ENCODE assay signal across 16 cellular contexts in genomic region chr5:98455660-98456059, GRCh38.
DNase-seq lines count a peak whose midpoint lies in the region; ATAC-seq and TF ChIP-seq lines count a peak whose summit lies in the region.
"Had no signal": no experiment of that assay in that cellular context is flagged by ENCODE, and none has a peak within 500 bp of the region (broad histone marks: within the 10 kb centered on the region; RNA-seq: fewer than 3 reads in every experiment).

No MANE protein-coding gene starts in this region.

- peak overlapping the region; percentile 93 for H3K27ac ChIP-seq in ACC112 (ENCODE audit: low read depth, low read length)
- H3K27ac ChIP-seq in IMR-90 (ENCODE audit: insufficient read depth, low read length): peak overlapping the region; percentile 38
- no peak overlapping the region for H3K27ac ChIP-seq in spleen
- H3K27ac ChIP-seq: SK-N-MC, stomach had no signal

- H3K23ac ChIP-seq in IMR-90 (ENCODE audit: low read depth, low read length): peak overlapping the region; percentile 21; the same call in 1 of the 2 replicates

- CTCF ChIA-PET in IMR-90 (lab: Yijun Ruan, JAX): interaction anchor here (1.3 to 1.7 kb wide), 2 partner anchors 40 to 315 kb away, joined by 3 to 7 read pairs; no protein-coding TSS in a partner anchor

- H3K4me1 ChIP-seq in ACC112 (ENCODE audit: control insufficient read depth, insufficient read depth, low read length, unreplicated experiment): peaks cover 34% of the 10 kb centered on the region
- peaks cover 8% of the 10 kb centered on the region for H3K4me1 ChIP-seq in IMR-90 (ENCODE audit: control insufficient read depth, insufficient read depth, low read length)
- H3K4me1 ChIP-seq in spleen: no peaks in the 10 kb centered on the region

- H3K9me1 ChIP-seq in IMR-90 (ENCODE audit: insufficient read depth, low read length): 0 out of 2 replicates have a peak, but pooled peaks cover 5% of the 10 kb centered on the region

- peak overlapping the region; percentile 6; the same call in 1 of the 2 replicates for H3K9ac ChIP-seq in IMR-90 (ENCODE audit: low read depth, low read length)

- dilution Hi-C loops in IMR-90 (cut with HindIII; ENCODE audit: low sequenced_read_pairs, unreplicated experiment): no loop called here

- no TSS peak for BruUV-seq in IMR-90 (replicated peaks; lab: Mats Ljungman, UMichigan)

- H3K79me2 ChIP-seq in ACC112 (ENCODE audit: control insufficient read depth, insufficient read depth, low read length, unreplicated experiment): no peaks in the 10 kb centered on the region

- H3K36me3 Mint-ChIP-seq in activated T-cell treated with anti-CD3 and anti-CD28 coated beads, Interleukin-2, amount 50 U/mL, for 24 hours (ENCODE audit: low read depth): no peaks in the 10 kb centered on the region

- TF ChIP-seq RAD21 in IMR-90 (IDR thresholded peaks at IDR 0.05; ENCODE audit: low read length): no peak

- H4K91ac ChIP-seq in IMR-90 (ENCODE audit: insufficient read depth, low read depth, low read length): peak overlapping the region; percentile 75; the same call in 1 of the 2 replicates

- peak overlapping the region; percentile 49 for H3K4ac ChIP-seq in IMR-90 (ENCODE audit: low read depth, low read length)

- peak overlapping the region; percentile 60 for H2BK20ac ChIP-seq in IMR-90 (ENCODE audit: low read depth, low read length)

- H3K27me3 ChIP-seq in ACC112 (ENCODE audit: insufficient read depth, low read length) (no peaks in the 10 kb centered on the region), IMR-90 (ENCODE audit: control insufficient read depth, insufficient read depth, low read length) (no peaks in the 10 kb centered on the region), spleen (replicated peaks in 1 of 7) (peaks cover 0 to 4% (median 0%) of the 10 kb centered on the region in 7 donors)
- H3K27me3 ChIP-seq: stomach had no signal

- peak; percentile 51 for ATAC-seq in IMR-90 (ENCODE audit: low read depth)
- ATAC-seq in GM21717 (IDR thresholded peaks at IDR 0.05; ENCODE audit: unreplicated experiment): no peak
- no peak for ATAC-seq in left cardiac atrium
- ATAC-seq: left colon had no signal

- no peak overlapping the region for H3K4me3 Mint-ChIP-seq in activated T-cell treated with anti-CD3 and anti-CD28 coated beads, Interleukin-2, amount 50 U/mL, for 24 hours

- no peaks in the 10 kb centered on the region for H3K4me1 Mint-ChIP-seq in activated T-cell treated with anti-CD3 and anti-CD28 coated beads, Interleukin-2, amount 50 U/mL, for 24 hours (ENCODE audit: low read depth)

- H3K4me3 ChIP-seq in ACC112 (ENCODE audit: low read depth, low read length): peak overlapping the region; percentile 65
- no peak overlapping the region for H3K4me3 ChIP-seq in IMR-90 (ENCODE audit: insufficient read depth, low read depth, low read length)
- no peak overlapping the region for H3K4me3 ChIP-seq in astrocyte of the spinal cord (ENCODE audit: low read depth, low read length)
- H3K4me3 ChIP-seq in spleen: no peak overlapping the region
- H3K4me3 ChIP-seq: SK-N-MC, stomach had no signal

- no peaks in the 10 kb centered on the region for H3K36me3 ChIP-seq in ACC112 (ENCODE audit: insufficient read depth, low read length)
- H3K36me3 ChIP-seq in IMR-90 (ENCODE audit: control insufficient read depth, insufficient read depth, low read length): no peaks in the 10 kb centered on the region
- no peaks in the 10 kb centered on the region for H3K36me3 ChIP-seq in spleen
- H3K36me3 ChIP-seq: stomach had no signal

- peak; percentile 77 for DNase-seq in IMR-90
- DNase-seq in astrocyte of the spinal cord (ENCODE audit: low read depth, low spot score): peak; percentile 59
- DNase-seq in fibroblast of the conjunctiva (ENCODE audit: low read depth): peak; percentile 83
- no peak for DNase-seq in activated T-cell treated with anti-CD3 and anti-CD28 coated beads, Interleukin-2, amount 50 U/mL, for 24 hours
- DNase-seq in left cardiac atrium: no peak
- DNase-seq in spleen: no peak
- DNase-seq: activated CD4-positive, alpha-beta T cell treated with anti-CD3 and anti-CD28 coated beads, Interleukin-2, amount 50 U/mL, for 48 hours; GDM1; hippocampal formation; left colon; NCI-H1436; stimulated activated CD4-positive, alpha-beta T cell treated with anti-CD3 and anti-CD28 coated beads, Interleukin-15, amount 100 ng/mL, for 24 hours; stomach had no signal

- H2AFZ ChIP-seq in ACC112 (ENCODE audit: low read length, unreplicated experiment) (peak overlapping the region; percentile 90), IMR-90 (replicated peaks; ENCODE audit: low read length, poor library complexity) (no peak overlapping the region)

- no peaks in the 10 kb centered on the region for H4K20me1 ChIP-seq in IMR-90 (ENCODE audit: insufficient read depth, low read length)

- peak overlapping the region; percentile 89; the same call in 1 of the 2 replicates for H4K5ac ChIP-seq in IMR-90 (ENCODE audit: low read depth, low read length)

- H3K9me3 ChIP-seq in IMR-90 (ENCODE audit: control insufficient read depth, insufficient read depth, low read length): no peaks in the 10 kb centered on the region
- no peaks in the 10 kb centered on the region for H3K9me3 ChIP-seq in spleen
- H3K9me3 ChIP-seq: stomach had no signal

- H3K14ac ChIP-seq in IMR-90 (replicated peaks; ENCODE audit: low read depth, low read length): no peak overlapping the region

- WGBS in IMR-90 (ENCODE audit: extremely low coverage in 2 of 2, insufficient read length in 1 of 2), 2 experiments: no CpG with 5 or more reads among the region's 3 CpGs
- WGBS in spleen, 5 donors: 57 to 70% (median 66%) methylated on average over 3 of the region's 3 CpGs

- TF ChIP-seq CTCF in IMR-90 (conservative IDR thresholded peaks at IDR 0.05; ENCODE audit: low read depth, low read length) (no peak), astrocyte of the spinal cord (IDR thresholded peaks at IDR 0.05; ENCODE audit: low read depth, low read length) (no peak), spleen (IDR thresholded peaks at IDR 0.05 in 8 of 11, conservative IDR thresholded peaks at IDR 0.05 in 3 of 11) (no peak)

- no peak overlapping the region for H3K27ac Mint-ChIP-seq in activated T-cell treated with anti-CD3 and anti-CD28 coated beads, Interleukin-2, amount 50 U/mL, for 24 hours

- no peak for TF ChIP-seq POLR2A in IMR-90 (IDR thresholded peaks at IDR 0.05; ENCODE audit: low read depth, low read length)
- no peak for TF ChIP-seq POLR2A in spleen (IDR thresholded peaks at IDR 0.05)

- H3K18ac ChIP-seq in IMR-90 (ENCODE audit: low read depth, low read length): peak overlapping the region; percentile 95

- H2AK5ac ChIP-seq in IMR-90 (ENCODE audit: low read depth, low read length): no peak overlapping the region

- intact Hi-C loops in IMR-90 (cut with micrococcal nuclease): loop anchor here (1.0 to 2.0 kb wide), 2 partner anchors 145 to 313 kb away; no protein-coding TSS in a partner anchor
- intact Hi-C loops in left cardiac atrium (cut with DNase I): no loop called here
- intact Hi-C loops in spleen (cut with DNase I; ENCODE audit: low total_unique reads): no loop called here

- no peak overlapping the region for H2AK9ac ChIP-seq in IMR-90 (replicated peaks; ENCODE audit: low read depth, low read length, poor library complexity)

- H2BK5ac ChIP-seq in IMR-90 (ENCODE audit: low read depth, low read length, poor library complexity, severe bottlenecking): peak overlapping the region; percentile 96

- H3K4me2 ChIP-seq in IMR-90 (ENCODE audit: low read depth, low read length): peak overlapping the region; percentile 89

- POLR2A ChIA-PET in IMR-90 (lab: Charles Lee; ENCODE audit: unreplicated experiment): interaction anchor here (0.6 kb wide), 1 partner anchor 317 kb away, joined by 3 read pairs; no protein-coding TSS in a partner anchor

- H3K27me3 Mint-ChIP-seq in activated T-cell treated with anti-CD3 and anti-CD28 coated beads, Interleukin-2, amount 50 U/mL, for 24 hours: peaks cover 2% of the 10 kb centered on the region

- H4K8ac ChIP-seq in IMR-90 (ENCODE audit: low read depth in 2 of 2, low read length in 2 of 2): peak overlapping the region; percentile 50 to 71; a peak in 3 of 4 replicates

- in situ Hi-C loops in IMR-90 (cut with MboI; ENCODE audit: low sequenced_read_pairs) (loop anchor here (10.0 kb wide), 1 partner anchor 309 kb away; no protein-coding TSS in a partner anchor), astrocyte of the spinal cord (cut with HindIII; ENCODE audit: low sequenced_read_pairs) (no loop called here)

- peak overlapping the region; percentile 92 for H2BK120ac ChIP-seq in IMR-90 (ENCODE audit: low read depth, low read length)

- H3K79me1 ChIP-seq in IMR-90 (ENCODE audit: low read depth in 1 of 2, low read length in 2 of 2): 0 out of 4 replicates have a peak, but pooled peaks cover 0 to 8% of the 10 kb centered on the region in 2 experiments

- H3K9me3 Mint-ChIP-seq in activated T-cell treated with anti-CD3 and anti-CD28 coated beads, Interleukin-2, amount 50 U/mL, for 24 hours: no peaks in the 10 kb centered on the region

- H2BK15ac ChIP-seq in IMR-90 (ENCODE audit: low read depth, low read length): peak overlapping the region; percentile 37; the same call in 1 of the 3 replicates

- H3K56ac ChIP-seq in IMR-90 (ENCODE audit: extremely low read depth, insufficient read depth, low read length): peak overlapping the region; percentile 88

TF ChIP-seq in IMR-90, 13 proteins besides CTCF, POLR2A, EP300 and RAD21:
- TF ChIP-seq USF2 (IDR thresholded peaks at IDR 0.05; ENCODE audit: low read depth, low read length): peak; percentile 54; the same call in 1 of the 2 replicates
- TF ChIP-seq CHD1 (IDR thresholded peaks at IDR 0.05; ENCODE audit: low read depth, low read length): no peak
- TF ChIP-seq BHLHE40 (IDR thresholded peaks at IDR 0.05; ENCODE audit: low read depth, low read length): peak; percentile 91
- TF ChIP-seq FOS (IDR thresholded peaks at IDR 0.05; ENCODE audit: low read depth, low read length): 0 out of 2 replicates have a peak, but pooled peaks have one; percentile 11

Comparison
In these comparisons a context has a peak if more than half of its experiments do, and no peak if none do; other contexts are left out.
1. H3K27ac ChIP-seq: peak in ACC112 (single experiment) and IMR-90 (single experiment); none in spleen (0 of 8).
2. DNase-seq: peak in IMR-90 (single experiment), astrocyte of the spinal cord (single experiment) and fibroblast of the conjunctiva (single experiment); none in activated T-cell treated with anti-CD3 and anti-CD28 coated beads, Interleukin-2, amount 50 U/mL, for 24 hours (single experiment), left cardiac atrium (single experiment) and spleen (single experiment).